In the genomic region with DNA sequence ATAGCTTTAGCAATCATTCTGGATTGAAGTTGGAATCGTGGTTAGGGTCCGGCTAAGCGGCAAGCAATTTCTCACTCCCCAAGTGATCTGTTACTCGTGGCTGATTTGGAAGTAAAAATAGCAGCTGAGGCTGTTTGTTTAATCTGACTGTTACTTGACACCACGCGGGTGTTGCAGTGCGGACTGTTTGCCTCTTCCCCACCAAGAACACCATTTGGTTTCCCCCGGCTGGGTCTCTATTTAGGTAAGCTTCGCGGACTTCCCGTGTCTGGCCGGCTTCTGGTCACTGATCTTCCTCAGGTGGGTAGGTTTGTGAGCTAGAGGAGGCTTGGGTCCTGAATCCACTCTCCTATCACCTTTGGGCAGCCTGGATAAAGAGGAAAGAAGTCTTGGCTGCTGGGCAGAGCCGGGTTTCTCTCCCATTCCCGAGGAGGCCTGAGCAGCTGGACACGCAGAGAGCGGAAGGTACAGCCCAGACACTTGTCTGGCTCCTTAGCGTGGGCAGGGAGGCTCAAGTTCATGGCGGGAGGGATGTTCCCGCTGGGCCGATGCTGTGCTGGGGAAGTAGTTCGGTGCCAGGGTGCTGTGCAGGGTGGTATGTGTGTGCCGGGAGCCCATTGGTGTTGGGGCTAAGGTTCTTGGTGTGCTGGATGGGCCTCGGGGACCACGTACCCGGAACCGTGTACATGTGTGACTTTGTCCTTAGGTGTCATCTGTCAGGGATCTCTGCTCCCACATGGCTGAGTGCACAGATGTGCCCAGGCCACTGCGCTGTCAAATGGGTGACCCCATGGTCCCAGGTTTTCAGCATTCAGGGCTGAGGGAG, we compare ENCODE assay signal across 14 cellular contexts. TPM values are rescaled to one million over a fixed set of nuclear protein-coding genes. Genes with fewer than 3 reads are reported as not detected.
DNase-seq lines count a peak whose midpoint lies in the region; ATAC-seq and TF ChIP-seq lines count a peak whose summit lies in the region.
"Had no signal": no experiment of that assay in that cellular context is flagged by ENCODE, and none has a peak within 500 bp of the region (broad histone marks: within the 10 kb centered on the region; RNA-seq: fewer than 3 reads in every experiment).

A gene with protein sequence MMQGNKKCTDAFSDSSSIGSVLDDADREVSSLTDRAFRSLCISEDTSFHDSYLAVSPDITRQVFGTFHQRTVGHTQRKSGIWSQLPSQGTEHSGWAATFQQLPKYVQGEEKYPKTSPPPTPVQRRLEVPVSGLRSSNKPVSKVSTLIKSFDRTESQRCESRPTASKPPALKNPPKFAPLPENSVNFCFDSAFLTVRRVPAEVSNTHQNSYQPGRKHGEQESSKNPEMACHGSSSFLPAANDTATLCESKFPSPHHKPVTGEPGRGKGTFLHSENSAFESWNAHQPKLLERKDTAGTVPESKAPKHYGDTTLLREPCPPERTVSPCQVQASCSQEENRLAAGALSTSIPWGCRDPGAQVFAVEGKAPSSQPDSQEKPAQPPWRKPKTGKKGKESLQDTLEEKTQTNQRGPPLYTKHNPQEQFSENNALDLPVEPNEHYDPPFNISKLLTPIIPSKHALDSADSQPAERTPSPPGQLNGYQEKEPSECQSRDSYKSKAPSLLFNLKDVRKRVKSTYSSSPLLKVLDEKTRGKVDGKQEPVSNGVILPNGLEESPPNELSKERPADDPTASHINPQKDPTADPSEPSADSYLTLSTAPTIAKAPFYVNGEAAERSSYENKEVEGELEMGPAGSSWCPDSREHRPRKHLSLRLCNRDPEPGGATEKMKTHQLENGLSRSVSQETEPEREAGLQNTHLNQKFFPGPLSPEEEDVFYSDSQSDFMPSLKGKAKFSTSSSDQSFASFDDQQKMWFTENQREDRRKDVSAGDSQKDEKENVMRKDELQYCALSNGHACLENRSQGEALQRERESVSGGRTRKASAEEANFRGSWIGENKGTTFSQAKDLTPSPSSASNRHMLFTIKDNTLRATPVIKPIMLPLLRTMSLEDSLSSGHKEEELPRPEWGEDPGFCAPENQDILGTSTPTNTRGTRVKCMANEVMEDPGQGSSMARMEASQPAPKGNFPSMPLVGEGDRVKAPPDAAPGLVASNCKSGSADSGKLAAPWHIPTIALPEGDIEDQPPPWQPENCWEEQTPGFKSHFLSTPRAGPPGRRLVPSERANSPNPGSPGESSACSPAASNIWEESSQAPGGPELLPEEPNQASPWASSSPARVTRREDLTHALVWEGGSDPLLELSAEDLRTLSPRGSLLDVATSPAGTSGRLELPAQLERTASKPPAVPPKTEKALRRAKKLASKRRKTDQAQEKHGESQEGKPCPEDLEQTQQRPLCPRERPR (N-terminal part only) (plus strand): TSS at position 181 of the 826 bp plus-strand sequence. CDS start 23,376 bp downstream, outside the sequence.

- H4K20me1 ChIP-seq in SK-N-SH (ENCODE audit: insufficient read depth), result no peaks in the 10 kb centered on the region

- no peaks in the 10 kb centered on the region for H3F3A ChIP-seq in SK-N-SH (replicated peaks; ENCODE audit: insufficient read depth)

- ATAC-seq in SK-N-SH treated with all-trans-retinoic acid at 6 μM for 48 hours (no peak), naive B cell (ENCODE audit: low read depth in 2 of 2) (no peak), aorta (ENCODE audit: low FRiP score) (no peak), GM18861 (IDR thresholded peaks at IDR 0.05; ENCODE audit: unreplicated experiment) (no peak)
- ATAC-seq: foreskin keratinocyte had no signal

- H3K9me2 ChIP-seq in SK-N-SH, result no peaks in the 10 kb centered on the region

- POLR2A ChIA-PET in SK-N-SH (lab: Yijun Ruan, JAX), result no interaction called here

- H3K4me3 Mint-ChIP-seq in naive B cell, result peak within 1 kb of the TSS in 5 of 8 donors; percentile 12 to 54 (median 42)
- H3K4me3 Mint-ChIP-seq: activated naive CD4-positive, alpha-beta T cell treated with anti-CD3 and anti-CD28 coated beads, Interleukin-2, amount 50 U/mL, for 24 hours had no signal

- TF ChIP-seq CTCF in SK-N-SH (IDR thresholded peaks at IDR 0.05) (no peak), coronary artery (IDR thresholded peaks at IDR 0.05) (no peak)

- no peaks in the 10 kb centered on the region for H3K79me2 ChIP-seq in SK-N-SH (ENCODE audit: insufficient read depth)

- no peak within 1 kb of the TSS for H3K4me2 ChIP-seq in SK-N-SH

- no peaks in the 10 kb centered on the region for H3K27me3 ChIP-seq in SK-N-SH (ENCODE audit: insufficient read depth)
- no peaks in the 10 kb centered on the region for H3K27me3 ChIP-seq in aorta (ENCODE audit: control insufficient read depth in 1 of 2, insufficient read depth in 2 of 2, low read length in 1 of 2)
- H3K27me3 ChIP-seq: foreskin keratinocyte had no signal

- H3K27ac ChIP-seq in SK-N-SH (ENCODE audit: low read depth in 2 of 2, low read length in 1 of 2) (peak within 1 kb of the TSS in 1 of 2 experiments; percentile 98; a peak in 2 of 4 replicates), coronary artery (peak within 1 kb of the TSS in 1 of 2 donors; percentile 63), aorta (ENCODE audit: low read depth in 1 of 2, low read length in 2 of 2) (peak within 1 kb of the TSS in 1 of 2 donors; percentile 4)
- H3K27ac ChIP-seq: foreskin keratinocyte, prostate gland had no signal

- CTCF ChIA-PET in SK-N-SH (lab: Yijun Ruan, JAX), result interaction anchor here (0.9 to 1.2 kb wide), 3 partner anchors 108 to 643 kb away, joined by 3 to 4 read pairs (median 4); no protein-coding TSS in a partner anchor

- no peaks in the 10 kb centered on the region for H3K9me3 Mint-ChIP-seq in naive B cell
- H3K9me3 Mint-ChIP-seq: activated naive CD4-positive, alpha-beta T cell treated with anti-CD3 and anti-CD28 coated beads, Interleukin-2, amount 50 U/mL, for 24 hours had no signal

- H3K9ac ChIP-seq in SK-N-SH, result no peak within 1 kb of the TSS

- H2AFZ ChIP-seq in SK-N-SH (ENCODE audit: low read depth), result no peak within 1 kb of the TSS

- TF ChIP-seq RAD21 in SK-N-SH (IDR thresholded peaks at IDR 0.05; ENCODE audit: low read length), result no peak

- peaks cover 13 to 30% (median 17%) of the 10 kb centered on the region in 3 donors for H3K4me1 Mint-ChIP-seq in naive B cell
- H3K4me1 Mint-ChIP-seq: activated naive CD4-positive, alpha-beta T cell treated with anti-CD3 and anti-CD28 coated beads, Interleukin-2, amount 50 U/mL, for 24 hours had no signal

- H3K36me3 ChIP-seq in SK-N-SH (replicated peaks in 1 of 2; ENCODE audit: control insufficient read depth in 1 of 2, insufficient read depth in 2 of 2, low read length in 1 of 2) (no peaks in the 10 kb centered on the region), aorta (ENCODE audit: control insufficient read depth in 1 of 2, insufficient read depth in 2 of 2, low read length in 1 of 2) (no peaks in the 10 kb centered on the region)
- H3K36me3 ChIP-seq: prostate gland had no signal

- H3K4me1 ChIP-seq in SK-N-SH (ENCODE audit: control insufficient read depth in 1 of 2, insufficient read depth in 2 of 2, low read depth in 1 of 2, low read length in 1 of 2) (peaks cover 0 to 54% of the 10 kb centered on the region in 2 experiments; a peak in 2 of 4 replicates), aorta (ENCODE audit: control insufficient read depth in 1 of 2, insufficient read depth in 2 of 2, low read length in 2 of 2) (peaks cover 0 to 3% of the 10 kb centered on the region in 2 donors)
- H3K4me1 ChIP-seq: foreskin keratinocyte, prostate gland had no signal

- H3K27me3 Mint-ChIP-seq in naive B cell, result no peaks in the 10 kb centered on the region
- H3K27me3 Mint-ChIP-seq: activated naive CD4-positive, alpha-beta T cell treated with anti-CD3 and anti-CD28 coated beads, Interleukin-2, amount 50 U/mL, for 24 hours had no signal

- H3K9me3 ChIP-seq in SK-N-SH (no peaks in the 10 kb centered on the region), aorta (ENCODE audit: control insufficient read depth, low read length) (no peaks in the 10 kb centered on the region)
- H3K9me3 ChIP-seq: prostate gland had no signal

- DNase-seq in SK-N-SH (peak; percentile 36), coronary artery (ENCODE audit: low spot score) (no peak), naive B cell (no peak), aorta (no peak), NCI-H1694 treated with DMSO at 0.1 percent for 48 hours (lab: John Stamatoyannopoulos, UW) (no peak)
- no peak for DNase-seq in stimulated activated CD8-positive, alpha-beta memory T cell treated with anti-CD3 and anti-CD28 coated beads, Interleukin-4, amount 100 ng/mL, for 48 hours
- DNase-seq: foreskin keratinocyte, NCI-H1930 had no signal

- H3K27ac Mint-ChIP-seq in naive B cell, result peak within 1 kb of the TSS in 4 of 6 donors; percentile 50 to 71 (median 60)
- H3K27ac Mint-ChIP-seq: activated naive CD4-positive, alpha-beta T cell treated with anti-CD3 and anti-CD28 coated beads, Interleukin-2, amount 50 U/mL, for 24 hours had no signal

- 63% methylated on average over 26 of the region's 27 CpGs for WGBS in SK-N-SH (ENCODE audit: low lambda C conversion rate)
- 46 to 52% methylated on average over 27 of the region's 27 CpGs for WGBS in aorta, 2 donors

- H3K36me3 Mint-ChIP-seq in naive B cell, result no peaks in the 10 kb centered on the region
- H3K36me3 Mint-ChIP-seq: activated naive CD4-positive, alpha-beta T cell treated with anti-CD3 and anti-CD28 coated beads, Interleukin-2, amount 50 U/mL, for 24 hours had no signal

- no peak for TF ChIP-seq EP300 in SK-N-SH (IDR thresholded peaks at IDR 0.05; ENCODE audit: borderline replicate concordance in 1 of 2, low read depth in 1 of 2, low read length in 1 of 2)

- intact Hi-C loops in aorta (cut with DNase I), result no loop called here

- H3K4me3 ChIP-seq in SK-N-SH (ENCODE audit: low read depth in 2 of 2, low read length in 1 of 2) (no peak within 1 kb of the TSS), coronary artery (peak within 1 kb of the TSS; percentile 51), aorta (ENCODE audit: low read length in 2 of 2) (no peak within 1 kb of the TSS)
- H3K4me3 ChIP-seq: prostate gland had no signal

TF ChIP-seq in SK-N-SH, 30 proteins besides CTCF, POLR2A, EP300 and RAD21 (continues in another document):
- TF ChIP-seq SIN3A (IDR thresholded peaks at IDR 0.05; ENCODE audit: borderline replicate concordance, low read depth, low read length) (no peak), NFIC (IDR thresholded peaks at IDR 0.05; ENCODE audit: borderline replicate concordance) (no peak), NRF1 (IDR thresholded peaks at IDR 0.05; ENCODE audit: low read depth, low read length) (no peak), SMC3 (IDR thresholded peaks at IDR 0.05; ENCODE audit: low read depth, low read length) (no peak)

TF ChIP-seq in SK-N-SH treated with all-trans-retinoic acid at 6 μM for 48 hours, 23 proteins besides CTCF, POLR2A, EP300 and RAD21 (continues in another document):
- TF ChIP-seq RARB (CRISPR knock-in tag; IDR thresholded peaks at IDR 0.05), result no peak

RNA-seq across cellular contexts. Expression of the gene that starts here (rescaled TPM):
- not detected in 2 replicates for polyA plus RNA-seq in SK-N-SH (2012; rRNA removed)
- polyA plus RNA-seq in SK-N-SH (2012; cell fraction: cytosol; rRNA removed), result not detected in 2 replicates
- not detected in 2 replicates for polyA plus RNA-seq in SK-N-SH (2012; cell fraction: nucleus; rRNA removed)
- not detected for polyA plus RNA-seq in naive B cell (ENCODE audit: low read depth in 6 of 6)
- under 1 TPM; 0.09 to 0.13 TPM for total RNA-seq in aorta
- under 1 TPM in 1 of 2 donors, not detected in 1; 0.13 TPM for polyA plus RNA-seq in aorta
- total RNA-seq: dermis microvascular lymphatic vessel endothelial cell, foreskin keratinocyte, liver had no signal
- polyA plus RNA-seq: foreskin keratinocyte had no signal

Comparison
In these comparisons a context has a peak if more than half of its experiments do, and no peak if none do; other contexts are left out.
1. Peak in DNase-seq in SK-N-SH; RNA of the gene not detected or under 1 TPM.